In the genomic region with DNA sequence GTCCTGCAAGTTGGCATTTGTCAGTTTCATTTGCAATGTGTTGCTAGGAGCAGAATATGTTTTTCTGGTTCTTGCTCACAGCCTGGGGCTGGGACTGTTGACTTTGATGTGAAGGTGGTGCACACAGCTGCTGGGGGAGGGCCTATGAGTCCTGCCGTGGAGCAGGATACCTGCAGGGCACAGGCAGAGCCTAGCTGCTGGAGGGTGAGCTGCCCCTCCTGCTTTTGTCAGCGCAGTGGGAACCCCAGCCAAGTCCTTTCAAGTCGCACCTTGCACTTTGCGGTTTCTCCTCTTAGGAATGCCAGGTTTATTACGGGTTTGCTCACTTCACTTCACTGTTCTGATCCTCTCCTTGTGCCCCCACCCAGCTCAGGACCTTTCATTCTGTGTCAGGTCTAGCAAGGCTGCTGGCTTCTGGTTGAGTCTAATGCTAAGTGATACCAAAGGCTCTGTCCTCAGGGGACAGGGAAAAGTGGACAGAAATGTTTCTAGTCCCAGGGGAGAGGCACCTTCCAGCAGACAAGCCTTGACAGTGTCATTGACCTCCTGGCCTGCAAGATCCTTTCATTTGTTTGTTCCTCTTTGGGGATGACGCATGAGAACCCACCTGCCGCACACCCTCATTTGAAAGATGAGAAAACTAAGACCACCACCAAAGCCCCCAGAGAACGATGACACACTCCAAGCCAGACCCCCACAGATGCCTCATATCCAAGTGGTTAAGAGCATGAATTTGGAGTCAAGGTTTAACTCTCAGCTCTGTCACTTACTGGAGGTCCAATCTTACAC, we compare ENCODE assay signal across 12 cellular contexts. TPM values are rescaled to one million over a fixed set of nuclear protein-coding genes. Genes with fewer than 3 reads are reported as not detected.
DNase-seq lines count a peak whose midpoint lies in the region; ATAC-seq and TF ChIP-seq lines count a peak whose summit lies in the region.
"Had no signal": no experiment of that assay in that cellular context is flagged by ENCODE, and none has a peak within 500 bp of the region (broad histone marks: within the 10 kb centered on the region; RNA-seq: fewer than 3 reads in every experiment).

No MANE protein-coding gene starts in this region.

- 44 to 54% (median 51%) methylated on average over 8 of the region's 8 CpGs for WGBS in heart left ventricle, 4 donors

- no peaks in the 10 kb centered on the region for H3K9me2 ChIP-seq in PC-9 (ENCODE audit: insufficient read depth)

- H3K4me1 ChIP-seq in right atrium auricular region = no peaks in the 10 kb centered on the region
- peaks cover 43% of the 10 kb centered on the region for H3K4me1 ChIP-seq in PC-9 (replicated peaks; ENCODE audit: insufficient read depth)
- H3K4me1 ChIP-seq in heart left ventricle = no peaks in the 10 kb centered on the region

- ATAC-seq in left ventricle myocardium superior (no peak), heart left ventricle (no peak)

- no peak overlapping the region for H2AFZ ChIP-seq in PC-9
- H2AFZ ChIP-seq: GM23248 had no signal

- H3K4me3 ChIP-seq in right atrium auricular region (no peak overlapping the region), PC-9 (no peak overlapping the region), heart left ventricle (no peak overlapping the region)
- H3K4me3 ChIP-seq: GM23248 had no signal

- H3K36me3 ChIP-seq in right atrium auricular region (no peaks in the 10 kb centered on the region), PC-9 (ENCODE audit: low read depth) (no peaks in the 10 kb centered on the region), heart left ventricle (no peaks in the 10 kb centered on the region)

- H3K9me3 ChIP-seq in right atrium auricular region = no peaks in the 10 kb centered on the region
- H3K9me3 ChIP-seq in PC-9 (ENCODE audit: insufficient read depth, low read depth) = no peaks in the 10 kb centered on the region
- H3K9me3 ChIP-seq in heart left ventricle = no peaks in the 10 kb centered on the region

- TF ChIP-seq POLR2A in heart left ventricle (IDR thresholded peaks at IDR 0.05) = no peak

- peak; percentile 44 for DNase-seq in right atrium auricular region (ENCODE audit: low spot score)
- no peak for DNase-seq in left ventricle myocardium superior
- peak; percentile 95 to 99 for DNase-seq in PC-9
- peak; percentile 63 for DNase-seq in iPS-NIHi7 (ENCODE audit: extremely low spot score)
- no peak for DNase-seq in globus pallidus (ENCODE audit: low spot score)
- no peak for DNase-seq in NCI-H1694 treated with DMSO at 0.1 percent for 48 hours (lab: John Stamatoyannopoulos, UW)
- DNase-seq in NCI-H524 (lab: John Stamatoyannopoulos, UW) = no peak
- DNase-seq in heart left ventricle = no peak
- DNase-seq: GM23248; Kasumi-1; stimulated activated naive CD4-positive, alpha-beta T cell had no signal

- intact Hi-C loops in left ventricle myocardium superior (cut with micrococcal nuclease) (no loop called here), PC-9 (cut with micrococcal nuclease; ENCODE audit: unreplicated experiment) (loop anchor here (1.0 kb wide), 2 partner anchors 23 to 698 kb away; a partner anchor contains a TSS), heart left ventricle (cut with DNase I) (loop anchor here in 1 of 10 donors (5.0 kb wide), 1 partner anchor 245 kb away; no protein-coding TSS in a partner anchor)

- peaks cover 23% of the 10 kb centered on the region for H3F3A ChIP-seq in PC-9 (ENCODE audit: insufficient read depth, low read depth)

- no peak overlapping the region for H3K27ac ChIP-seq in right atrium auricular region
- peak overlapping the region; percentile 31 for H3K27ac ChIP-seq in PC-9
- H3K27ac ChIP-seq in heart left ventricle = no peak overlapping the region
- H3K27ac ChIP-seq: GM23248 had no signal

- no peaks in the 10 kb centered on the region for H4K20me1 ChIP-seq in PC-9 (ENCODE audit: insufficient read depth)

- CTCF ChIA-PET in PC-9 (lab: Charles Lee) = interaction anchor here (0.5 to 1.4 kb wide), 4 partner anchors 9 to 785 kb away, joined by 3 to 6 read pairs (median 3); no protein-coding TSS in a partner anchor

- peak overlapping the region; percentile 60 for H3K4me2 ChIP-seq in PC-9

- TF ChIP-seq CTCF in right atrium auricular region (IDR thresholded peaks at IDR 0.05) (no peak), PC-9 (conservative IDR thresholded peaks at IDR 0.05) (no peak), heart left ventricle (IDR thresholded peaks at IDR 0.05) (no peak)

- no peaks in the 10 kb centered on the region for H3K79me2 ChIP-seq in PC-9 (ENCODE audit: low read depth)

- no TSS peak for BruUV-seq in PC-9 (replicated peaks; lab: Mats Ljungman, UMichigan)

- H3K27me3 ChIP-seq in right atrium auricular region (no peaks in the 10 kb centered on the region), PC-9 (ENCODE audit: insufficient read depth, low read depth) (0 out of 2 replicates have a peak, but pooled peaks cover 4% of the 10 kb centered on the region), heart left ventricle (peaks cover 0 to 64% (median 10%) of the 10 kb centered on the region in 9 donors)

- POLR2A ChIA-PET in PC-9 (lab: Charles Lee; ENCODE audit: unreplicated experiment) = interaction anchor here (0.5 to 0.7 kb wide), 4 partner anchors 9 to 1485 kb away, joined by 4 to 8 read pairs (median 6); a partner anchor contains a TSS

RNA-seq across cellular contexts. Expression of a gene that starts 2.7 kb away (rescaled TPM):
- total RNA-seq in right atrium auricular region (not detected), left ventricle myocardium superior (not detected), PC-9 (2021) (not detected in 2 replicates), heart left ventricle (not detected)
- polyA plus RNA-seq in heart left ventricle = not detected
- total RNA-seq: GM23248, kidney epithelial cell had no signal
- polyA plus RNA-seq: GM23248 had no signal

RNA-seq across cellular contexts. Expression of a gene that starts 24.2 kb away (rescaled TPM):
- total RNA-seq in right atrium auricular region (10 to 100 TPM; 11.6 to 11.8 TPM), left ventricle myocardium superior (15.1 TPM), PC-9 (2021) (26.1 and 38.4 TPM in 2 replicates), heart left ventricle (10 to 100 TPM; 12.9 to 18.6 (median 15.5) TPM)
- 10 to 100 TPM in 1 of 2 donors, 1 to 10 TPM in 1; 7.5 to 26.8 TPM for polyA plus RNA-seq in heart left ventricle

Comparison
In these comparisons a context has a peak if more than half of its experiments do, and no peak if none do; other contexts are left out.
1. DNase-seq: peak in right atrium auricular region (single experiment), PC-9 (2 of 2) and iPS-NIHi7 (single experiment); none in left ventricle myocardium superior (single experiment), globus pallidus (single experiment), NCI-H1694 treated with DMSO at 0.1 percent for 48 hours (single experiment), NCI-H524 (0 of 2) and heart left ventricle (0 of 5).